Comparison of ENCODE assay signal across 21 cellular contexts in the genomic region with DNA sequence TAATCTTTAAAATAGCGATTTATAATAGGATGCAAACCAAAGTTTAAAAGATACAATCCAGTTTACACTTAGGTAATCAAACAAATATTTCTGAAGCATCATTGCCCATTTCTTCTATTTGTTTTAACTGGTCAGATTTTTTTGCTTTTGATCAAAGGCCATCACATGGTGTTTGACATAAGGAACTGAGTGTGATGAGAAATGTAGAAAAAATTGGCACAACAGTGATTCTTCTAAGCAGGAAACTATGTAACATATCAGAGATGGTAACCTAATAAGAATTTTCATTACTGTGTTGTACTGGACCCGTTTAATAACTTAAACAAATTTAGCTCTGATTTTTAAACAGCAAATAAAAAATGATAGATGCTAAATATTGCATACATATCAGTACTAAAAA.
"Had no signal": no experiment of that assay in that cellular context is flagged by ENCODE, and none has a peak within 500 bp of the region (broad histone marks: within the 10 kb centered on the region; RNA-seq: fewer than 3 reads in every experiment).

No MANE protein-coding gene starts in this region.

- ATAC-seq: left lobe of liver; naive thymus-derived CD4-positive, alpha-beta T cell; sciatic nerve; stimulated activated effector memory CD8-positive, alpha-beta T cell treated with anti-CD3 and anti-CD28 coated beads, Interleukin-12 subunit alpha, Interleukin-12 subunit beta, amount 100 ng/mL, for 72 hours had no signal

- H3K27me3 ChIP-seq: colonic mucosa, esophagus muscularis mucosa, neural progenitor cell, right atrium auricular region, stomach, thyroid gland, vagina had no signal

- H3K9me3 ChIP-seq: colonic mucosa, esophagus muscularis mucosa, prostate gland, right atrium auricular region, stomach, thyroid gland, vagina had no signal

- H3K9ac ChIP-seq: neural progenitor cell had no signal

- DNase-seq: colonic mucosa; effector CD8-positive, alpha-beta T cell; head of caudate nucleus; kidney; mesendoderm; midbrain; naive thymus-derived CD4-positive, alpha-beta T cell; stimulated activated CD4-positive, alpha-beta T cell treated with anti-CD3 and anti-CD28 coated beads, Interleukin-2, amount 100 ng/mL, for 24 hours; stimulated activated CD4-positive, alpha-beta T cell treated with anti-CD3 and anti-CD28 coated beads, Interleukin-4, amount 100 ng/mL, for 24 hours; stimulated activated naive CD4-positive, alpha-beta T cell treated with Interleukin-2 at 50 U/mL for 16 hours; stomach; thyroid gland; trophoblast cell had no signal

- H3K4me2 ChIP-seq: neural progenitor cell had no signal

- H2AFZ ChIP-seq: neural progenitor cell had no signal

- H3K36me3 ChIP-seq: colonic mucosa, esophagus muscularis mucosa, neural progenitor cell, prostate gland, right atrium auricular region, stomach, thyroid gland, vagina had no signal

- H3K4me1 ChIP-seq: colonic mucosa, esophagus muscularis mucosa, prostate gland, right atrium auricular region, stomach, thyroid gland, vagina had no signal

- H3K27ac ChIP-seq: colonic mucosa, esophagus muscularis mucosa, neural progenitor cell, prostate gland, right atrium auricular region, stomach, thyroid gland, vagina had no signal

- H3K4me3 ChIP-seq: colonic mucosa, esophagus muscularis mucosa, neural progenitor cell, prostate gland, right atrium auricular region, stomach, thyroid gland, vagina had no signal
